9 cellular contexts compared by ENCODE assay signal in genomic region chr16:71684280-71684679, GRCh38. TPM values are rescaled to one million over a fixed set of nuclear protein-coding genes. Genes with fewer than 3 reads are reported as not detected.
DNase-seq lines count a peak whose midpoint lies in the region; ATAC-seq and TF ChIP-seq lines count a peak whose summit lies in the region.
"Not testable (repeated sequence)": the region's sequence is repeated elsewhere in the genome, so short reads cannot be mapped to it uniquely, and the experiment has no call there.
"Had no signal": no experiment of that assay in that cellular context is flagged by ENCODE, and none has a peak within 500 bp of the region (broad histone marks: within the 10 kb centered on the region; RNA-seq: fewer than 3 reads in every experiment).

No MANE protein-coding gene starts in this region.

- 0 out of 2 replicates have a peak overlapping the region, but pooled peaks have one; percentile 41 for H3K27ac Mint-ChIP-seq in WTC11

- peak; percentile 78 for DNase-seq in LNCaP clone FGC (ENCODE audit: low read depth)
- DNase-seq in WTC11 (ENCODE audit: low spot score): not testable (repeated sequence)

- ATAC-seq in WTC11: not testable (repeated sequence)

- H3K4me3 Mint-ChIP-seq in WTC11: not testable (repeated sequence)

- POLR2A ChIA-PET in WTC11 (lab: Charles Lee): interaction anchor here (0.6 kb wide), 1 partner anchor 52 kb away, joined by 3 read pairs; no protein-coding TSS in a partner anchor

- CTCF ChIA-PET in WTC11 (lab: Charles Lee): interaction anchor here (0.7 to 1.2 kb wide), 2 partner anchors 277 to 1269 kb away, joined by 3 to 4 read pairs; no protein-coding TSS in a partner anchor

- not testable (repeated sequence) for H3K4me1 Mint-ChIP-seq in WTC11

- not testable (repeated sequence) for H3K27me3 Mint-ChIP-seq in WTC11 (ENCODE audit: low read depth)

- not testable (repeated sequence) for H3K9me3 Mint-ChIP-seq in WTC11

- peaks cover 59% of the 10 kb centered on the region for H3K36me3 Mint-ChIP-seq in WTC11

- not testable (repeated sequence) for H3K4me3 ChIP-seq in LNCaP clone FGC (ENCODE audit: low read depth, low read length)

- not testable (repeated sequence) for TF ChIP-seq CTCF in LNCaP clone FGC (IDR thresholded peaks at IDR 0.05; ENCODE audit: control insufficient read depth, extremely low read depth, insufficient read depth); WTC11 (IDR thresholded peaks at IDR 0.05)

RNA-seq across cellular contexts. Expression of gene PHLPP2, which starts 40.2 kb away (rescaled TPM):
- total RNA-seq in WTC11 (2021): 19.1 to 29.3 TPM (median 19.2 TPM) in 3 replicates

RNA-seq across cellular contexts. Expression of gene MARVELD3, which starts 58.3 kb away (rescaled TPM):
- 29.2 to 31.0 TPM (median 30.0 TPM) in 3 replicates for total RNA-seq in WTC11 (2021)
- total RNA-seq: A172; B cell; CD4-positive, alpha-beta memory T cell; CD4-positive, alpha-beta T cell; CD4-positive, CD25-positive, alpha-beta regulatory T cell; CD8-positive, alpha-beta memory T cell; CD8-positive, alpha-beta T cell had no signal
